8 cellular contexts compared by ENCODE assay signal in genomic region chr17:44829558-44830358, GRCh38. TPM values are rescaled to one million over a fixed set of nuclear protein-coding genes. Genes with fewer than 3 reads are reported as not detected.
A peak's percentile ranks its signal among the peaks of the same experiment; 100 is the strongest.
DNase-seq lines count a peak whose midpoint lies in the region; ATAC-seq and TF ChIP-seq lines count a peak whose summit lies in the region.

Gene GJC1, minus strand, starts transcription at chr17:44830287. Its CDS starts 24,470 bp downstream, at chr17:44805817.

- peaks cover 0 to 4% of the 10 kb centered on the region in 2 donors for H3K4me1 ChIP-seq in aorta (ENCODE audit: control insufficient read depth in 1 of 2, insufficient read depth in 2 of 2, low read length in 2 of 2)

- ATAC-seq in esophagus mucosa, result peak; percentile 38
- ATAC-seq in aorta (ENCODE audit: low FRiP score), result peak; percentile 67
- ATAC-seq in HG02981 (IDR thresholded peaks at IDR 0.05; ENCODE audit: unreplicated experiment), result no peak

- peaks cover 0 to 5% of the 10 kb centered on the region in 2 donors for H3K36me3 Mint-ChIP-seq in CD14-positive monocyte

- peak within 1 kb of the TSS; percentile 40 for H3K4me3 ChIP-seq in HL-60 (replicated peaks; ENCODE audit: insufficient read depth, low read length)
- H3K4me3 ChIP-seq in aorta (ENCODE audit: low read length in 2 of 2), result peak within 1 kb of the TSS; percentile 29 to 89

- H3K9me3 ChIP-seq in aorta (ENCODE audit: control insufficient read depth, low read length), result no peaks in the 10 kb centered on the region

- H3K27me3 Mint-ChIP-seq in CD14-positive monocyte (ENCODE audit: low read depth in 3 of 3), result peaks cover 73 to 94% (median 77%) of the 10 kb centered on the region in 3 donors

- H3K27ac ChIP-seq in HL-60 (replicated peaks) (no peak within 1 kb of the TSS), aorta (ENCODE audit: low read depth in 1 of 2, low read length in 2 of 2) (peak within 1 kb of the TSS; percentile 15 to 24)

- H3K4me1 Mint-ChIP-seq in CD14-positive monocyte, result peaks cover 11% of the 10 kb centered on the region

- DNase-seq in CD14-positive monocyte (ENCODE audit: low spot score), result no peak
- DNase-seq in HL-60 (ENCODE audit: low read depth in 1 of 2, low spot score in 1 of 2), result no peak
- peak; percentile 19 for DNase-seq in activated CD4-positive, alpha-beta T cell treated with anti-CD3 and anti-CD28 coated beads for 48 hours
- peak; percentile 43 for DNase-seq in myocyte (ENCODE audit: low read depth)
- DNase-seq in aorta, result peak; percentile 50 to 86
- DNase-seq in NCI-H2107 (lab: John Stamatoyannopoulos, UW), result no peak

- no peaks in the 10 kb centered on the region for H3K36me3 ChIP-seq in aorta (ENCODE audit: control insufficient read depth in 1 of 2, insufficient read depth in 2 of 2, low read length in 1 of 2)

- H3K4me3 Mint-ChIP-seq in CD14-positive monocyte, result peak within 1 kb of the TSS; percentile 75 to 90

- H3K27ac Mint-ChIP-seq in CD14-positive monocyte, result no peak within 1 kb of the TSS

- intact Hi-C loops in CD14-positive monocyte (cut with micrococcal nuclease), result no loop called here
- intact Hi-C loops in aorta (cut with DNase I), result loop anchor here (2.0 to 5.0 kb wide), 4 partner anchors 33 to 52 kb away; no protein-coding TSS in a partner anchor

- H3K27me3 ChIP-seq in HL-60 (ENCODE audit: insufficient read depth, poor library complexity, severe bottlenecking) (peaks cover 49% of the 10 kb centered on the region), aorta (ENCODE audit: control insufficient read depth in 1 of 2, insufficient read depth in 2 of 2, low read length in 1 of 2) (no peaks in the 10 kb centered on the region)

- no peak for TF ChIP-seq CTCF in CD14-positive monocyte (IDR thresholded peaks at IDR 0.05)
- TF ChIP-seq CTCF in HL-60 (IDR thresholded peaks at IDR 0.05; ENCODE audit: insufficient read depth, low read length), result no peak

- peaks cover 0 to 24% (median 6%) of the 10 kb centered on the region in 7 donors for H3K9me3 Mint-ChIP-seq in CD14-positive monocyte

- WGBS in aorta, 2 donors, result 0 to 1% methylated on average over 27 to 120 of the region's 120 CpGs

RNA-seq across cellular contexts. Expression of gene GJC1, which starts in this region (rescaled TPM):
- polyA plus RNA-seq in CD14-positive monocyte, result not detected
- total RNA-seq in esophagus mucosa, result 1.4 TPM
- 8.2 and 8.5 TPM in 2 replicates for total RNA-seq in myocyte
- 5.3 TPM for polyA plus RNA-seq in myocyte (2012)
- 10 to 100 TPM; 23.8 to 34.3 TPM for total RNA-seq in aorta
- 1 to 10 TPM; 2.9 to 5.6 TPM for polyA plus RNA-seq in aorta

Comparison
In these comparisons a context has a peak if more than half of its experiments do, and no peak if none do; other contexts are left out.
1. DNase-seq: peak in activated CD4-positive, alpha-beta T cell treated with anti-CD3 and anti-CD28 coated beads for 48 hours (single experiment), myocyte (single experiment) and aorta (2 of 2); none in CD14-positive monocyte (single experiment), HL-60 (0 of 2) and NCI-H2107 (single experiment).
2. intact Hi-C loops: an anchor here in aorta (2.0 to 5.0 kb wide); none called in CD14-positive monocyte.